15 cellular contexts compared by ENCODE assay signal in the genomic region with DNA sequence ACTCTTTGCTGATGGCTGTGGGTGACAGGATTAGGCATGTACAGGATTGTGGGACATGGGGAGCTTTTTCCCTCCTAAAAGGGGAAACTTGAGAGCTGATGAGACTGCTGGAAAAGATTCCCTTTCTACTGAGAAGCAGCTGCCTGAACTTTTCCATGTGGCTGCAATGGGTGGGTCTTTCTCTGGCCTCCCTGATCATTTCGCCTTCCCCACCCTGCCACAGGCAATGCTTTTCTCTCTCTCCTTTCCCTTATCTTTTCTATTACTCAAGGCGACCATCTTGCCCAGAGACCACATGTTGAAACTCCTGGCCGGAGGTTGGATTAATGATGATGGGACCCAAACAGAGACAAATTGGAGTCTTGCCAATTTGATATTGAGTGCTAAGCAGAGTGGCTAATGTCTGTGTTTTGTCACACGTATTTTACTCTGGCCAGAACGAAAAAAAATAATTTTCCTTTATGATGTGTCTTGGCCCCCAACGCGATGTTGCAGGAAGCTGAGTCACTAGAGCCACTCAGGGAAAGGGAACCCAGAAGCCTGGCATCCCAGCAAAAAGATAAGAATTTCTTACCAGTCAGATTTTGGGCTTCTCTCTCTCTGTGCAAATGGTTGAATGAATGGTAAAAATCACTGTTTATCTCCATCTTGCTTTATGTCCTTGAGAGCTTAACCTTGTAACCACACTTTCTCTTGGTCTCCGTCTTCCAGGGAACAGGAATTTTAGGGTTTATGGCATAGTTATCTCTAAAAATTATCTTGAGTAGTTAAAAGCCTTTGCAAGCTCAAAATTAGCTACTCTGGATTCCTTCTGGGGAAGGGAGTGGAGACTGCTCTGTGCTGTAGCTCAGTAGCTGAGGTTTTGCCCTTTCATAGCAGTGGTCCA. TPM values are rescaled to one million over a fixed set of nuclear protein-coding genes. Genes with fewer than 3 reads are reported as not detected.
DNase-seq lines count a peak whose midpoint lies in the region; ATAC-seq and TF ChIP-seq lines count a peak whose summit lies in the region.
"Had no signal": no experiment of that assay in that cellular context is flagged by ENCODE, and none has a peak within 500 bp of the region (broad histone marks: within the 10 kb centered on the region; RNA-seq: fewer than 3 reads in every experiment).

No MANE protein-coding gene starts in this region.

- H3K27me3 Mint-ChIP-seq in effector memory CD8-positive, alpha-beta T cell: no peaks in the 10 kb centered on the region

- intact Hi-C loops in right cardiac atrium (cut with DNase I): no loop called here
- intact Hi-C loops in Right ventricle myocardium superior (cut with DNase I): no loop called here
- intact Hi-C loops in stomach (cut with DNase I; ENCODE audit: low total_unique reads): no loop called here

- no peaks in the 10 kb centered on the region for H3K9me3 ChIP-seq in right cardiac atrium (ENCODE audit: control insufficient read depth, low read length)
- no peaks in the 10 kb centered on the region for H3K9me3 ChIP-seq in stomach
- H3K9me3 ChIP-seq: MG63 had no signal

- no peak for TF ChIP-seq CTCF in fibroblast of the aortic adventitia (IDR thresholded peaks at IDR 0.05; ENCODE audit: insufficient read depth, low read length)
- no peak for TF ChIP-seq CTCF in stomach (IDR thresholded peaks at IDR 0.05)

- peaks cover 4% of the 10 kb centered on the region for H3K36me3 Mint-ChIP-seq in effector memory CD8-positive, alpha-beta T cell (ENCODE audit: insufficient read depth)

- no peaks in the 10 kb centered on the region for H3K4me1 ChIP-seq in right cardiac atrium (ENCODE audit: control insufficient read depth, insufficient read depth, low read length)
- H3K4me1 ChIP-seq in stomach: peaks cover 0 to 9% (median 0%) of the 10 kb centered on the region in 4 donors

- no peaks in the 10 kb centered on the region for H3K36me3 ChIP-seq in stomach
- H3K36me3 ChIP-seq: MG63 had no signal

- no peak for TF ChIP-seq EP300 in stomach (IDR thresholded peaks at IDR 0.05)

- no peak overlapping the region for H3K4me3 ChIP-seq in right cardiac atrium (ENCODE audit: low read length)
- no peak overlapping the region for H3K4me3 ChIP-seq in fibroblast of the aortic adventitia (ENCODE audit: low read depth, low read length)
- H3K4me3 ChIP-seq in stomach: no peak overlapping the region
- H3K4me3 ChIP-seq: MG63 had no signal

- peak overlapping the region in 1 of 2 donors; percentile 90 for H3K27ac Mint-ChIP-seq in effector memory CD8-positive, alpha-beta T cell

- peak in 2 of 3 donors; percentile 13 to 51 for DNase-seq in right cardiac atrium
- no peak for DNase-seq in Right ventricle myocardium superior
- DNase-seq in fibroblast of the aortic adventitia (ENCODE audit: low read depth): peak; percentile 16
- no peak for DNase-seq in stomach
- no peak for DNase-seq in effector memory CD8-positive, alpha-beta T cell
- DNase-seq in NCI-H226: no peak
- DNase-seq: GF-D8, GOT3, MG63, NCI-H1092 treated with DMSO at 0.1 percent for 48 hours, NCI-H1694, NCI-H2107, SHP77 treated with DMSO at 0.1 percent for 48 hours had no signal

- H3K27me3 ChIP-seq in right cardiac atrium (ENCODE audit: control insufficient read depth, insufficient read depth) (no peaks in the 10 kb centered on the region), stomach (no peaks in the 10 kb centered on the region)

- H3K4me1 Mint-ChIP-seq in effector memory CD8-positive, alpha-beta T cell (ENCODE audit: low read depth in 2 of 2): peaks cover 12 to 29% of the 10 kb centered on the region in 2 donors

- H3K4me3 Mint-ChIP-seq in effector memory CD8-positive, alpha-beta T cell: peak overlapping the region in 1 of 2 donors; percentile 68

- 50% methylated on average over 8 of the region's 8 CpGs for WGBS in right cardiac atrium
- WGBS in stomach, 5 donors: 70 to 81% (median 73%) methylated on average over 8 of the region's 8 CpGs

- H3K9me3 Mint-ChIP-seq in effector memory CD8-positive, alpha-beta T cell: no peaks in the 10 kb centered on the region

- TF ChIP-seq POLR2A in stomach (IDR thresholded peaks at IDR 0.05): no peak

- no peak overlapping the region for H3K27ac ChIP-seq in right cardiac atrium (ENCODE audit: low read length)
- H3K27ac ChIP-seq in stomach: no peak overlapping the region
- H3K27ac ChIP-seq: KMS-11 had no signal

- ATAC-seq in right cardiac atrium (peak; percentile 29 to 45), Right ventricle myocardium superior (ENCODE audit: poor library complexity) (no peak), SK-N-SH treated with all-trans-retinoic acid at 6 μM for 48 hours (no peak)
- no peak for ATAC-seq in effector memory CD8-positive, alpha-beta T cell (replicated peaks)

TF ChIP-seq in SK-N-SH treated with all-trans-retinoic acid at 6 μM for 48 hours, 23 proteins besides CTCF, POLR2A, EP300 and RAD21:
- TF ChIP-seq ZNF565 (CRISPR knock-in tag; conservative IDR thresholded peaks at IDR 0.05; ENCODE audit: low read depth) (no peak), ISL1 (CRISPR knock-in tag; IDR thresholded peaks at IDR 0.05) (peak; percentile 53), ZNF70 (CRISPR knock-in tag; IDR thresholded peaks at IDR 0.05) (0 out of 2 replicates have a peak, but pooled peaks have one; percentile 42)

RNA-seq across cellular contexts. Expression of a gene that starts 19.4 kb away (rescaled TPM):
- total RNA-seq in right cardiac atrium (10 to 100 TPM; 18.8 to 28.2 (median 23.1) TPM), Right ventricle myocardium superior (19.3 TPM), fibroblast of the aortic adventitia (ENCODE audit: low replicate concordance) (7.5 TPM in 2 replicates), stomach (100 to 1,000 TPM in 1 of 5 donors, 10 to 100 TPM in 4; 15.8 to 104 (median 54.0) TPM)
- polyA plus RNA-seq in right cardiac atrium (9.5 TPM), stomach (1 to 10 TPM; 2.6 to 5.1 (median 2.8) TPM)

Comparison
In these comparisons a context has a peak if more than half of its experiments do, and no peak if none do; other contexts are left out.
1. ATAC-seq: peak in right cardiac atrium (2 of 2); none in Right ventricle myocardium superior (single experiment), SK-N-SH treated with all-trans-retinoic acid at 6 μM for 48 hours (single experiment) and effector memory CD8-positive, alpha-beta T cell (single experiment).
2. DNase-seq: peak in right cardiac atrium (2 of 3) and fibroblast of the aortic adventitia (single experiment); none in Right ventricle myocardium superior (single experiment), stomach (single experiment), effector memory CD8-positive, alpha-beta T cell (0 of 3) and NCI-H226 (single experiment).